Comparison of ENCODE assay signal across 8 cellular contexts in genomic region chr6:37500294-37500608, GRCh38. TPM values are rescaled to one million over a fixed set of nuclear protein-coding genes. Genes with fewer than 3 reads are reported as not detected.
DNase-seq lines count a peak whose midpoint lies in the region; ATAC-seq and TF ChIP-seq lines count a peak whose summit lies in the region.

No MANE protein-coding gene starts in this region.

- DNase-seq in HCT116 (ENCODE audit: low read depth, low spot score) (no peak), glutamatergic neuron (no peak), germinal center (ENCODE audit: low spot score) (no peak), dedifferentiated amniotic fluid mesenchymal stem cell (ENCODE audit: extremely low spot score) (no peak), GOT3 (lab: John Stamatoyannopoulos, UW) (no peak)

- H3K4me1 ChIP-seq in HCT116 (ENCODE audit: control insufficient read depth in 1 of 2, insufficient read depth in 2 of 2, low read length in 2 of 2): peaks cover 4 to 16% of the 10 kb centered on the region in 2 experiments; a peak in 3 of 4 replicates
- H3K4me1 ChIP-seq in skeletal muscle satellite cell (ENCODE audit: control insufficient read depth, insufficient read depth, low read length): peaks cover 7% of the 10 kb centered on the region

- no peak for TF ChIP-seq POLR2A in HCT116 (IDR thresholded peaks at IDR 0.05; ENCODE audit: borderline replicate concordance, extremely low read depth, insufficient read depth, insufficient read length)

- H3K27me3 ChIP-seq in HCT116 (ENCODE audit: insufficient read depth, low read length) (no peaks in the 10 kb centered on the region), skeletal muscle satellite cell (ENCODE audit: control insufficient read depth, insufficient read depth, low read length) (peaks cover 11% of the 10 kb centered on the region)

- H3K27me3 Mint-ChIP-seq in glutamatergic neuron (ENCODE audit: unreplicated experiment): peaks cover 8% of the 10 kb centered on the region

- H3K79me2 ChIP-seq in HCT116 (ENCODE audit: insufficient read depth, low read length): peaks cover 11% of the 10 kb centered on the region; the same call in 1 of the 2 replicates

- no peak for TF ChIP-seq CTCF in HCT116 (IDR thresholded peaks at IDR 0.05 in 2 of 3, conservative IDR thresholded peaks at IDR 0.05 in 1 of 3; ENCODE audit: borderline replicate concordance in 1 of 3, insufficient read depth in 1 of 3, low read depth in 2 of 3, low read length in 2 of 3)
- no peak for TF ChIP-seq CTCF in WI38 (IDR thresholded peaks at IDR 0.05; ENCODE audit: low read depth, low read length)
- no peak for TF ChIP-seq CTCF in glutamatergic neuron (IDR thresholded peaks at IDR 0.05; ENCODE audit: partially characterized antibody, unreplicated experiment)

- no peaks in the 10 kb centered on the region for H3K9me3 ChIP-seq in HCT116 (ENCODE audit: control insufficient read depth in 1 of 2, insufficient read depth in 1 of 2, low read depth in 1 of 2, low read length in 2 of 2)
- H3K9me3 ChIP-seq in skeletal muscle satellite cell (replicated peaks; ENCODE audit: low read length): no peaks in the 10 kb centered on the region

- CTCF ChIA-PET in HCT116 (lab: Charles Lee): interaction anchor here (0.8 to 1.5 kb wide), 7 partner anchors 12 to 191 kb away, joined by 3 to 6 read pairs (median 3); no protein-coding TSS in a partner anchor

- H3K36me3 ChIP-seq in HCT116 (ENCODE audit: control insufficient read depth in 1 of 2, insufficient read depth in 2 of 2, low read length in 2 of 2) (no peaks in the 10 kb centered on the region), skeletal muscle satellite cell (ENCODE audit: insufficient read depth, low read length) (no peaks in the 10 kb centered on the region)

- H3K36me3 Mint-ChIP-seq in glutamatergic neuron (ENCODE audit: unreplicated experiment): no peaks in the 10 kb centered on the region

- H3K9me2 ChIP-seq in HCT116 (ENCODE audit: insufficient read depth): no peaks in the 10 kb centered on the region

- peak overlapping the region; percentile 63 for H2AFZ ChIP-seq in HCT116 (ENCODE audit: low read depth, low read length, poor library complexity, severe bottlenecking)

- peaks cover 39% of the 10 kb centered on the region for H3K4me1 Mint-ChIP-seq in glutamatergic neuron (ENCODE audit: low read depth, unreplicated experiment)

- RAD21 ChIA-PET in HCT116 (lab: Charles Lee; ENCODE audit: low non-redundant PET in 1 of 2, low total read pairs in 2 of 2, uncharacterized antibody in 2 of 2, unreplicated experiment in 2 of 2): interaction anchor here (0.7 to 1.0 kb wide), 2 partner anchors 191 to 192 kb away, joined by 3 read pairs; no protein-coding TSS in a partner anchor

- intact Hi-C loops in HCT116 (cut with micrococcal nuclease): no loop called here

- peak overlapping the region; percentile 95 for H3K27ac Mint-ChIP-seq in glutamatergic neuron (ENCODE audit: unreplicated experiment)

- no TSS peak for BruUV-seq in HCT116 (replicated peaks; lab: Mats Ljungman, UMichigan)

- POLR2A ChIA-PET in HCT116 (lab: Charles Lee): interaction anchor here (1.2 kb wide), 1 partner anchor 80 kb away, joined by 3 read pairs; no protein-coding TSS in a partner anchor

- H3K27ac ChIP-seq in HCT116 (ENCODE audit: low read depth, low read length): peak overlapping the region; percentile 58

- H4K20me1 ChIP-seq in HCT116 (ENCODE audit: insufficient read depth): no peaks in the 10 kb centered on the region

- H3K4me2 ChIP-seq in HCT116 (ENCODE audit: low read length): peak overlapping the region; percentile 82
- H3K4me2 ChIP-seq in skeletal muscle satellite cell (ENCODE audit: low read length): peak overlapping the region; percentile 76

- peak overlapping the region; percentile 97 for H3K4me3 Mint-ChIP-seq in glutamatergic neuron (ENCODE audit: unreplicated experiment)

- H3K4me3 ChIP-seq in HCT116 (replicated peaks in 1 of 2; ENCODE audit: low read depth in 1 of 2, low read length in 2 of 2): peak overlapping the region; percentile 60 to 78
- peak overlapping the region; percentile 76 for H3K4me3 ChIP-seq in WI38 (ENCODE audit: low read depth, low read length)
- H3K4me3 ChIP-seq in skeletal muscle satellite cell (ENCODE audit: low read length): peak overlapping the region; percentile 80

- H3K9ac ChIP-seq in HCT116 (ENCODE audit: low read length): peak overlapping the region; percentile 91
- peak overlapping the region; percentile 81 for H3K9ac ChIP-seq in skeletal muscle satellite cell (ENCODE audit: low read depth, low read length)

- ATAC-seq in HCT116 (no peak), HG02884 (IDR thresholded peaks at IDR 0.05; ENCODE audit: unreplicated experiment) (no peak)

- TF ChIP-seq RAD21 in HCT116 (IDR thresholded peaks at IDR 0.05; ENCODE audit: low read depth): no peak

- peaks cover 7% of the 10 kb centered on the region for H3K9me3 Mint-ChIP-seq in glutamatergic neuron (ENCODE audit: unreplicated experiment)

TF ChIP-seq in HCT116, 20 proteins besides CTCF, POLR2A, EP300 and RAD21:
- TF ChIP-seq, protein P1, sequence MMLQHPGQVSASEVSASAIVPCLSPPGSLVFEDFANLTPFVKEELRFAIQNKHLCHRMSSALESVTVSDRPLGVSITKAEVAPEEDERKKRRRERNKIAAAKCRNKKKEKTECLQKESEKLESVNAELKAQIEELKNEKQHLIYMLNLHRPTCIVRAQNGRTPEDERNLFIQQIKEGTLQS (IDR thresholded peaks at IDR 0.05): no peak
- TF ChIP-seq SP1 (IDR thresholded peaks at IDR 0.05; ENCODE audit: low read depth) (no peak), ZNF274 (IDR thresholded peaks at IDR 0.05; ENCODE audit: low read depth, low read length) (no peak), REST (IDR thresholded peaks at IDR 0.05; ENCODE audit: low read depth) (no peak), ZFX (IDR thresholded peaks at IDR 0.05) (no peak), SIN3A (IDR thresholded peaks at IDR 0.05; ENCODE audit: low read depth) (no peak), EGR1 (IDR thresholded peaks at IDR 0.05; ENCODE audit: low read depth) (no peak), POLR2AphosphoS5 (IDR thresholded peaks at IDR 0.05; ENCODE audit: low read depth, low read length) (no peak), FOSL1 (IDR thresholded peaks at IDR 0.05; ENCODE audit: low read depth) (no peak)
TF ChIP-seq in HCT116: peak in this region for 0.

RNA-seq across cellular contexts. Expression of gene CCDC167, which starts 0.6 kb away (rescaled TPM):
- 27.8 TPM for total RNA-seq in HCT116 (2021; ENCODE audit: unreplicated experiment)
- polyA plus RNA-seq in HCT116 (2012): 31.0 and 37.5 TPM in 2 replicates
- total RNA-seq in glutamatergic neuron (ENCODE audit: unreplicated experiment): 58.4 TPM
- 31.5 and 32.7 TPM in 2 replicates for total RNA-seq in skeletal muscle satellite cell (2012; rRNA removed)
